Comparison of ENCODE assay signal across 11 cellular contexts in the genomic region with DNA sequence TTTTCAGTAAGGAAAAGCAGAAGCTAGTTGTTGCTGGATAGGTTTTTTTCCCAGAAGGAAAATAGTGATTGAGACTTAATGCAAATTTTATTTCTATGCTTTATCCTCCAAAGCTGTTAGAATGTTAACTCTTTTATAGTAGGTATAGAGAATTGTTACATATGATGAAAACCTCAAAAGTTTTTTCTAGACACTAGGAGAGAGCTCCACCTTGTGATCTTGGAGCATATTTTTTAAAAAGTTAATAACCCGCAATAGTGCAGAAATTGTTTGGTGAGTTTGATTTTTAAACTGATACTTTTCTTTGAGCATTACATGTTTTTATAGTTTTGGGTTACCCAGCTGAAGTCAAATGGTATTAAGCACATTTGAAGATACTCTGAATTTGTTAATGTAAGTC. TPM values are rescaled to one million over a fixed set of nuclear protein-coding genes. Genes with fewer than 3 reads are reported as not detected.
DNase-seq lines count a peak whose midpoint lies in the region; FAIRE-seq and TF ChIP-seq lines count a peak whose summit lies in the region.
"Had no signal": no experiment of that assay in that cellular context is flagged by ENCODE, and none has a peak within 500 bp of the region (broad histone marks: within the 10 kb centered on the region; RNA-seq: fewer than 3 reads in every experiment).

No MANE protein-coding gene starts in this region.

- peak overlapping the region in 1 of 7 donors; percentile 73 for H3K27ac Mint-ChIP-seq in CD14-positive monocyte
- H3K27ac Mint-ChIP-seq: activated CD4-positive, alpha-beta memory T cell treated with anti-CD3 and anti-CD28 coated beads for 36 hours; activated naive CD4-positive, alpha-beta T cell treated with anti-CD3 and anti-CD28 coated beads for 36 hours had no signal

- no peaks in the 10 kb centered on the region for H3K9me2 ChIP-seq in SK-N-SH

- H3K79me2 ChIP-seq in SK-N-SH (ENCODE audit: insufficient read depth): peaks cover 95% of the 10 kb centered on the region

- H3K4me2 ChIP-seq in SK-N-SH: no peak overlapping the region

- no peaks in the 10 kb centered on the region for H3K27me3 ChIP-seq in SK-N-SH (ENCODE audit: insufficient read depth)
- no peaks in the 10 kb centered on the region for H3K27me3 ChIP-seq in vagina

- DNase-seq in CD14-positive monocyte (ENCODE audit: low spot score): no peak
- DNase-seq in GM19239 (ENCODE audit: insufficient read length, low spot score): no peak
- DNase-seq in SK-N-SH: no peak
- DNase-seq in NCI-H1417 treated with DMSO at 0.1 percent for 48 hours (lab: John Stamatoyannopoulos, UW): no peak
- no peak for DNase-seq in activated effector memory CD4-positive, alpha-beta T cell treated with Interleukin-2 at 50 U/mL for 16 hours
- DNase-seq in vagina (ENCODE audit: extremely low spot score in 2 of 2): no peak
- DNase-seq: activated CD4-positive, alpha-beta memory T cell treated with anti-CD3 and anti-CD28 coated beads for 36 hours; activated naive CD4-positive, alpha-beta T cell treated with anti-CD3 and anti-CD28 coated beads for 36 hours; NCI-H2029 treated with DMSO at 0.1 percent for 48 hours had no signal

- WGBS in SK-N-SH (ENCODE audit: low lambda C conversion rate): 93% methylated on average over 1 of the region's 1 CpG

- H3F3A ChIP-seq in SK-N-SH (replicated peaks; ENCODE audit: insufficient read depth): peaks cover 7% of the 10 kb centered on the region

- TF ChIP-seq POLR2A in vagina (IDR thresholded peaks at IDR 0.05): no peak

- CTCF ChIA-PET in SK-N-SH (lab: Yijun Ruan, JAX): interaction anchor here (0.6 to 1.4 kb wide), 4 partner anchors 51 to 185 kb away, joined by 3 to 6 read pairs (median 3); no protein-coding TSS in a partner anchor

- H3K9me3 ChIP-seq in SK-N-SH (no peaks in the 10 kb centered on the region), vagina (no peaks in the 10 kb centered on the region)

- intact Hi-C loops in CD14-positive monocyte (cut with micrococcal nuclease): loop anchor here in 1 of 2 donors (10.0 kb wide), 1 partner anchor 53 kb away; a partner anchor contains a TSS
- intact Hi-C loops in vagina (cut with DNase I): no loop called here

- TF ChIP-seq EP300 in SK-N-SH (IDR thresholded peaks at IDR 0.05; ENCODE audit: borderline replicate concordance in 1 of 2, low read depth in 1 of 2, low read length in 1 of 2): no peak

- H3K36me3 ChIP-seq in SK-N-SH (replicated peaks in 1 of 2; ENCODE audit: control insufficient read depth in 1 of 2, insufficient read depth in 2 of 2, low read length in 1 of 2) (no peaks in the 10 kb centered on the region), vagina (no peaks in the 10 kb centered on the region)

- H3K4me1 Mint-ChIP-seq in CD14-positive monocyte: peaks cover 3% of the 10 kb centered on the region

- peaks cover under 1 to 3% of the 10 kb centered on the region in 2 donors for H3K36me3 Mint-ChIP-seq in CD14-positive monocyte
- H3K36me3 Mint-ChIP-seq: activated CD4-positive, alpha-beta memory T cell treated with anti-CD3 and anti-CD28 coated beads for 36 hours had no signal

- TF ChIP-seq CTCF in CD14-positive monocyte (IDR thresholded peaks at IDR 0.05) (peak; percentile 22), SK-N-SH (IDR thresholded peaks at IDR 0.05) (peak; percentile 42), vagina (IDR thresholded peaks at IDR 0.05) (no peak)

- TF ChIP-seq RAD21 in SK-N-SH (IDR thresholded peaks at IDR 0.05; ENCODE audit: low read length): peak; percentile 43

- peaks cover 46% of the 10 kb centered on the region for H4K20me1 ChIP-seq in SK-N-SH (ENCODE audit: insufficient read depth)

- H2AFZ ChIP-seq in SK-N-SH (ENCODE audit: low read depth): no peak overlapping the region
- H2AFZ ChIP-seq: parathyroid adenoma had no signal

- H3K9me3 Mint-ChIP-seq in CD14-positive monocyte: peaks cover 0 to 1% (median 0%) of the 10 kb centered on the region in 7 donors
- H3K9me3 Mint-ChIP-seq: activated CD4-positive, alpha-beta memory T cell treated with anti-CD3 and anti-CD28 coated beads for 36 hours; activated naive CD4-positive, alpha-beta T cell treated with anti-CD3 and anti-CD28 coated beads for 36 hours had no signal

- H3K4me3 ChIP-seq in SK-N-SH (ENCODE audit: low read depth in 2 of 2, low read length in 1 of 2) (no peak overlapping the region), vagina (no peak overlapping the region)

- no peak overlapping the region for H3K27ac ChIP-seq in SK-N-SH (ENCODE audit: low read depth in 2 of 2, low read length in 1 of 2)
- no peak overlapping the region for H3K27ac ChIP-seq in vagina
- H3K27ac ChIP-seq: parathyroid adenoma had no signal

- peaks cover 0 to 1% (median 0%) of the 10 kb centered on the region in 3 donors for H3K27me3 Mint-ChIP-seq in CD14-positive monocyte (ENCODE audit: low read depth in 3 of 3)
- H3K27me3 Mint-ChIP-seq: activated CD4-positive, alpha-beta memory T cell treated with anti-CD3 and anti-CD28 coated beads for 36 hours had no signal

- peak; percentile 70 for FAIRE-seq in GM19239 (lab: Jason Lieb, UNC)
- peak; percentile 95 for FAIRE-seq in islet of Langerhans (lab: Jason Lieb, UNC)

- H3K9ac ChIP-seq in SK-N-SH: no peak overlapping the region
- H3K9ac ChIP-seq: parathyroid adenoma had no signal

- POLR2A ChIA-PET in SK-N-SH (lab: Yijun Ruan, JAX): no interaction called here

- no peaks in the 10 kb centered on the region; a peak in 1 of 4 replicates for H3K4me1 ChIP-seq in SK-N-SH (ENCODE audit: control insufficient read depth in 1 of 2, insufficient read depth in 2 of 2, low read depth in 1 of 2, low read length in 1 of 2)
- H3K4me1 ChIP-seq in vagina: peaks cover 6% of the 10 kb centered on the region

- H3K4me3 Mint-ChIP-seq in CD14-positive monocyte: no peak overlapping the region
- H3K4me3 Mint-ChIP-seq: activated CD4-positive, alpha-beta memory T cell treated with anti-CD3 and anti-CD28 coated beads for 36 hours; activated naive CD4-positive, alpha-beta T cell treated with anti-CD3 and anti-CD28 coated beads for 36 hours had no signal

TF ChIP-seq in SK-N-SH, 30 proteins besides CTCF, POLR2A, EP300 and RAD21:
- no peak for TF ChIP-seq YY1 (IDR thresholded peaks at IDR 0.05; ENCODE audit: low read depth)
- no peak for TF ChIP-seq NRF1 (IDR thresholded peaks at IDR 0.05; ENCODE audit: low read depth, low read length)
- TF ChIP-seq, protein P1, sequence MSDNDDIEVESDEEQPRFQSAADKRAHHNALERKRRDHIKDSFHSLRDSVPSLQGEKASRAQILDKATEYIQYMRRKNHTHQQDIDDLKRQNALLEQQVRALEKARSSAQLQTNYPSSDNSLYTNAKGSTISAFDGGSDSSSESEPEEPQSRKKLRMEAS (IDR thresholded peaks at IDR 0.05; ENCODE audit: low read depth): no peak
- TF ChIP-seq RXRA (IDR thresholded peaks at IDR 0.05; ENCODE audit: borderline replicate concordance, low read depth): no peak
- no peak for TF ChIP-seq FOSL2 (IDR thresholded peaks at IDR 0.05; ENCODE audit: borderline replicate concordance, low read depth)
- no peak for TF ChIP-seq FOXM1 (IDR thresholded peaks at IDR 0.05; ENCODE audit: low read depth)
- TF ChIP-seq GABPA (IDR thresholded peaks at IDR 0.05; ENCODE audit: low read depth): no peak
- TF ChIP-seq MEF2A (IDR thresholded peaks at IDR 0.05; ENCODE audit: borderline replicate concordance, low read depth): no peak
- no peak for TF ChIP-seq FOXJ3 (CRISPR knock-in tag; IDR thresholded peaks at IDR 0.05)
- TF ChIP-seq NFIC (IDR thresholded peaks at IDR 0.05; ENCODE audit: borderline replicate concordance): no peak
- no peak for TF ChIP-seq TCF12 (IDR thresholded peaks at IDR 0.05)
- TF ChIP-seq, protein P2, sequence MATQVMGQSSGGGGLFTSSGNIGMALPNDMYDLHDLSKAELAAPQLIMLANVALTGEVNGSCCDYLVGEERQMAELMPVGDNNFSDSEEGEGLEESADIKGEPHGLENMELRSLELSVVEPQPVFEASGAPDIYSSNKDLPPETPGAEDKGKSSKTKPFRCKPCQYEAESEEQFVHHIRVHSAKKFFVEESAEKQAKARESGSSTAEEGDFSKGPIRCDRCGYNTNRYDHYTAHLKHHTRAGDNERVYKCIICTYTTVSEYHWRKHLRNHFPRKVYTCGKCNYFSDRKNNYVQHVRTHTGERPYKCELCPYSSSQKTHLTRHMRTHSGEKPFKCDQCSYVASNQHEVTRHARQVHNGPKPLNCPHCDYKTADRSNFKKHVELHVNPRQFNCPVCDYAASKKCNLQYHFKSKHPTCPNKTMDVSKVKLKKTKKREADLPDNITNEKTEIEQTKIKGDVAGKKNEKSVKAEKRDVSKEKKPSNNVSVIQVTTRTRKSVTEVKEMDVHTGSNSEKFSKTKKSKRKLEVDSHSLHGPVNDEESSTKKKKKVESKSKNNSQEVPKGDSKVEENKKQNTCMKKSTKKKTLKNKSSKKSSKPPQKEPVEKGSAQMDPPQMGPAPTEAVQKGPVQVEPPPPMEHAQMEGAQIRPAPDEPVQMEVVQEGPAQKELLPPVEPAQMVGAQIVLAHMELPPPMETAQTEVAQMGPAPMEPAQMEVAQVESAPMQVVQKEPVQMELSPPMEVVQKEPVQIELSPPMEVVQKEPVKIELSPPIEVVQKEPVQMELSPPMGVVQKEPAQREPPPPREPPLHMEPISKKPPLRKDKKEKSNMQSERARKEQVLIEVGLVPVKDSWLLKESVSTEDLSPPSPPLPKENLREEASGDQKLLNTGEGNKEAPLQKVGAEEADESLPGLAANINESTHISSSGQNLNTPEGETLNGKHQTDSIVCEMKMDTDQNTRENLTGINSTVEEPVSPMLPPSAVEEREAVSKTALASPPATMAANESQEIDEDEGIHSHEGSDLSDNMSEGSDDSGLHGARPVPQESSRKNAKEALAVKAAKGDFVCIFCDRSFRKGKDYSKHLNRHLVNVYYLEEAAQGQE (IDR thresholded peaks at IDR 0.05; ENCODE audit: low read depth, low read length): no peak
- TF ChIP-seq, protein P3, sequence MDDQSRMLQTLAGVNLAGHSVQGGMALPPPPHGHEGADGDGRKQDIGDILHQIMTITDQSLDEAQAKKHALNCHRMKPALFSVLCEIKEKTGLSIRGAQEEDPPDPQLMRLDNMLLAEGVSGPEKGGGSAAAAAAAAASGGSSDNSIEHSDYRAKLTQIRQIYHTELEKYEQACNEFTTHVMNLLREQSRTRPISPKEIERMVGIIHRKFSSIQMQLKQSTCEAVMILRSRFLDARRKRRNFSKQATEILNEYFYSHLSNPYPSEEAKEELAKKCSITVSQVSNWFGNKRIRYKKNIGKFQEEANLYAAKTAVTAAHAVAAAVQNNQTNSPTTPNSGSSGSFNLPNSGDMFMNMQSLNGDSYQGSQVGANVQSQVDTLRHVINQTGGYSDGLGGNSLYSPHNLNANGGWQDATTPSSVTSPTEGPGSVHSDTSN (IDR thresholded peaks at IDR 0.05): no peak
- TF ChIP-seq SIN3A (IDR thresholded peaks at IDR 0.05; ENCODE audit: borderline replicate concordance, low read depth, low read length): no peak
- TF ChIP-seq TEAD4 (IDR thresholded peaks at IDR 0.05; ENCODE audit: borderline replicate concordance, insufficient read depth): no peak

RNA-seq across cellular contexts. Expression of a gene that starts 56.5 kb away (rescaled TPM):
- polyA plus RNA-seq in CD14-positive monocyte (10 to 100 TPM; 40.9 to 56.2 TPM), SK-N-SH (2012; rRNA removed) (11.3 and 11.6 TPM in 2 replicates)
- polyA plus RNA-seq in SK-N-SH (2012; cell fraction: cytosol; rRNA removed): 20.3 and 21.0 TPM in 2 replicates
- 4.9 and 13.5 TPM in 2 replicates for polyA plus RNA-seq in SK-N-SH (2012; cell fraction: nucleus; rRNA removed)
- 54.0 TPM for total RNA-seq in vagina

Comparison
In these comparisons a context has a peak if more than half of its experiments do, and no peak if none do; other contexts are left out.
1. CTCF ChIP-seq: peak in CD14-positive monocyte (single experiment) and SK-N-SH (single experiment); none in vagina (0 of 3).